In genomic region chr1:20143734-20144565, GRCh38 we compare ENCODE assay signal across 1 cellular context.
A peak's percentile ranks its signal among the peaks of the same experiment; 100 is the strongest.
TF ChIP-seq lines count a peak whose summit lies in the region.

No MANE protein-coding gene starts in this region.

TF ChIP-seq in HepG2, 621 proteins besides CTCF, POLR2A, EP300 and RAD21 (continued from another document):
- TF ChIP-seq ZHX2 (IDR thresholded peaks at IDR 0.05; ENCODE audit: low read depth): no peak
- no peak for TF ChIP-seq ZHX2 (CRISPR knock-in tag; IDR thresholded peaks at IDR 0.05; ENCODE audit: borderline replicate concordance)
- TF ChIP-seq ZBTB20 (CRISPR knock-in tag; IDR thresholded peaks at IDR 0.05; ENCODE audit: borderline replicate concordance, low read depth): no peak
- TF ChIP-seq NR1H2 (CRISPR knock-in tag; IDR thresholded peaks at IDR 0.05; ENCODE audit: borderline replicate concordance, low read depth): no peak
- no peak for TF ChIP-seq PHF20 (CRISPR knock-in tag; IDR thresholded peaks at IDR 0.05)
- no peak for TF ChIP-seq YY1 (IDR thresholded peaks at IDR 0.05; ENCODE audit: insufficient read depth, insufficient replicate concordance, low read depth, low read length)
- TF ChIP-seq ZNF333 (CRISPR knock-in tag; IDR thresholded peaks at IDR 0.05; ENCODE audit: borderline replicate concordance): no peak
- TF ChIP-seq ZNF609 (CRISPR knock-in tag; IDR thresholded peaks at IDR 0.05; ENCODE audit: borderline replicate concordance): no peak
- peak; percentile 97 for TF ChIP-seq ZSCAN22 (CRISPR knock-in tag; IDR thresholded peaks at IDR 0.05)
- no peak for TF ChIP-seq EED (CRISPR knock-in tag; IDR thresholded peaks at IDR 0.05)
- no peak for TF ChIP-seq RFXANK (CRISPR knock-in tag; IDR thresholded peaks at IDR 0.05)
- no peak for TF ChIP-seq CHCHD3 (CRISPR knock-in tag; IDR thresholded peaks at IDR 0.05)
- no peak for TF ChIP-seq TFAP4 (IDR thresholded peaks at IDR 0.05; ENCODE audit: borderline replicate concordance, low read depth)
- peak; percentile 96 for TF ChIP-seq ZNF768 (CRISPR knock-in tag; IDR thresholded peaks at IDR 0.05)
